ENCODE assay signal across 1 cellular context in genomic region chr19:43526884-43527859, GRCh38.
TF ChIP-seq lines count a peak whose summit lies in the region.

ETHE1 (minus strand) TSS chr19:43527201; CDS start chr19:43527177, 24 bp downstream.

TF ChIP-seq in K562, 482 proteins besides CTCF, POLR2A, EP300 and RAD21 (continued from another document and continues in another):
- no peak for TF ChIP-seq ZBTB40 (IDR thresholded peaks at IDR 0.05)
- no peak for TF ChIP-seq ZBTB40 (CRISPR knock-in tag; IDR thresholded peaks at IDR 0.05)
- TF ChIP-seq FOXP1 (CRISPR knock-in tag; IDR thresholded peaks at IDR 0.05), result peak; percentile 64; the same call in 1 of the 2 replicates
- no peak for TF ChIP-seq CBX5 (IDR thresholded peaks at IDR 0.05; ENCODE audit: borderline replicate concordance, low read depth)
- 0 out of 2 replicates have a peak, but pooled peaks have one; percentile 26 for TF ChIP-seq ZNF12 (CRISPR knock-in tag; IDR thresholded peaks at IDR 0.05)
- TF ChIP-seq FOS (IDR thresholded peaks at IDR 0.05; ENCODE audit: extremely low read depth, insufficient read length), result no peak
- no peak for TF ChIP-seq ZNF696 (CRISPR knock-in tag; conservative IDR thresholded peaks at IDR 0.05)
- TF ChIP-seq BACH1 (tag; IDR thresholded peaks at IDR 0.05), result no peak
- peak; percentile 48 for TF ChIP-seq POLR2B (IDR thresholded peaks at IDR 0.05; ENCODE audit: low read depth, partially characterized antibody)
- TF ChIP-seq, protein P1, sequence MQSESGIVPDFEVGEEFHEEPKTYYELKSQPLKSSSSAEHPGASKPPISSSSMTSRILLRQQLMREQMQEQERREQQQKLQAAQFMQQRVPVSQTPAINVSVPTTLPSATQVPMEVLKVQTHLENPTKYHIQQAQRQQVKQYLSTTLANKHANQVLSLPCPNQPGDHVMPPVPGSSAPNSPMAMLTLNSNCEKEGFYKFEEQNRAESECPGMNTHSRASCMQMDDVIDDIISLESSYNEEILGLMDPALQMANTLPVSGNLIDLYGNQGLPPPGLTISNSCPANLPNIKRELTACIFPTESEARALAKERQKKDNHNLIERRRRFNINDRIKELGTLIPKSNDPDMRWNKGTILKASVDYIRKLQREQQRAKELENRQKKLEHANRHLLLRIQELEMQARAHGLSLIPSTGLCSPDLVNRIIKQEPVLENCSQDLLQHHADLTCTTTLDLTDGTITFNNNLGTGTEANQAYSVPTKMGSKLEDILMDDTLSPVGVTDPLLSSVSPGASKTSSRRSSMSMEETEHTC (IDR thresholded peaks at IDR 0.05), result no peak
- 0 out of 2 replicates have a peak, but pooled peaks have one; percentile 67 for TF ChIP-seq ZBTB17 (CRISPR knock-in tag; IDR thresholded peaks at IDR 0.05)
- no peak for TF ChIP-seq NR1H2 (CRISPR knock-in tag; IDR thresholded peaks at IDR 0.05)
- no peak for TF ChIP-seq ZNF124 (CRISPR knock-in tag; IDR thresholded peaks at IDR 0.05)
- no peak for TF ChIP-seq KLF1 (tag; IDR thresholded peaks at IDR 0.05)
- TF ChIP-seq MAZ (CRISPR knock-in tag; conservative IDR thresholded peaks at IDR 0.05 in 1 of 2, IDR thresholded peaks at IDR 0.05 in 1 of 2), result peak; percentile 90 to 95
- TF ChIP-seq ZBED1 (IDR thresholded peaks at IDR 0.05), result no peak
- no peak for TF ChIP-seq NCOA1 (IDR thresholded peaks at IDR 0.05; ENCODE audit: low read depth)
- TF ChIP-seq TEAD2 (tag; IDR thresholded peaks at IDR 0.05), result no peak
- TF ChIP-seq TEAD4 (IDR thresholded peaks at IDR 0.05; ENCODE audit: low read length), result no peak
- TF ChIP-seq TEAD4 (CRISPR knock-in tag; IDR thresholded peaks at IDR 0.05; ENCODE audit: borderline replicate concordance), result no peak
- TF ChIP-seq ATF7 (IDR thresholded peaks at IDR 0.05), result 0 out of 2 replicates have a peak, but pooled peaks have one; percentile 28
- peak; percentile 81 for TF ChIP-seq NEUROD1 (IDR thresholded peaks at IDR 0.05; ENCODE audit: borderline replicate concordance, low read depth, low read length, partially characterized antibody)
- TF ChIP-seq ZNF354B (CRISPR knock-in tag; IDR thresholded peaks at IDR 0.05), result no peak
- peak; percentile 77 for TF ChIP-seq EGR1 (conservative IDR thresholded peaks at IDR 0.05)
- no peak for TF ChIP-seq SPI1 (IDR thresholded peaks at IDR 0.05; ENCODE audit: borderline replicate concordance, low read depth, low read length)
- TF ChIP-seq SIN3A (IDR thresholded peaks at IDR 0.05; ENCODE audit: borderline replicate concordance in 2 of 2, control insufficient read depth in 1 of 2, low read depth in 2 of 2, low read length in 2 of 2), result 0 out of 4 replicates have a peak, but pooled peaks of 1 of the 2 experiments have one; percentile 50
- no peak for TF ChIP-seq KHSRP (IDR thresholded peaks at IDR 0.05)
- TF ChIP-seq SAP30 (IDR thresholded peaks at IDR 0.05; ENCODE audit: borderline replicate concordance, insufficient read depth, low read depth, low read length, poor library complexity, severe bottlenecking), result peak; percentile 37
- TF ChIP-seq PTTG1 (tag; IDR thresholded peaks at IDR 0.05; ENCODE audit: low read depth), result no peak
- no peak for TF ChIP-seq ZNF408 (CRISPR knock-in tag; IDR thresholded peaks at IDR 0.05; ENCODE audit: low read depth)
- TF ChIP-seq CXXC5 (CRISPR knock-in tag; IDR thresholded peaks at IDR 0.05), result peak; percentile 62
- TF ChIP-seq ZNF584 (CRISPR knock-in tag; IDR thresholded peaks at IDR 0.05; ENCODE audit: low read depth), result no peak
- TF ChIP-seq ETS2 (tag; IDR thresholded peaks at IDR 0.05; ENCODE audit: borderline replicate concordance, poor library complexity, severe bottlenecking), result no peak
- peak; percentile 84; the same call in 1 of the 2 replicates for TF ChIP-seq PHF8 (IDR thresholded peaks at IDR 0.05; ENCODE audit: borderline replicate concordance, low read length)
- TF ChIP-seq RBFOX2 (IDR thresholded peaks at IDR 0.05; ENCODE audit: low read depth, low read length), result peak; percentile 86
- no peak for TF ChIP-seq U2AF2 (optimal IDR thresholded peaks at IDR 0.05; ENCODE audit: low read depth, low read length)
- TF ChIP-seq SIX5 (IDR thresholded peaks at IDR 0.05; ENCODE audit: borderline replicate concordance in 1 of 2, insufficient read depth in 1 of 2, low read depth in 1 of 2, low read length in 2 of 2), result no peak
- no peak for TF ChIP-seq ELK3 (CRISPR knock-in tag; IDR thresholded peaks at IDR 0.05)
- TF ChIP-seq, protein P2, sequence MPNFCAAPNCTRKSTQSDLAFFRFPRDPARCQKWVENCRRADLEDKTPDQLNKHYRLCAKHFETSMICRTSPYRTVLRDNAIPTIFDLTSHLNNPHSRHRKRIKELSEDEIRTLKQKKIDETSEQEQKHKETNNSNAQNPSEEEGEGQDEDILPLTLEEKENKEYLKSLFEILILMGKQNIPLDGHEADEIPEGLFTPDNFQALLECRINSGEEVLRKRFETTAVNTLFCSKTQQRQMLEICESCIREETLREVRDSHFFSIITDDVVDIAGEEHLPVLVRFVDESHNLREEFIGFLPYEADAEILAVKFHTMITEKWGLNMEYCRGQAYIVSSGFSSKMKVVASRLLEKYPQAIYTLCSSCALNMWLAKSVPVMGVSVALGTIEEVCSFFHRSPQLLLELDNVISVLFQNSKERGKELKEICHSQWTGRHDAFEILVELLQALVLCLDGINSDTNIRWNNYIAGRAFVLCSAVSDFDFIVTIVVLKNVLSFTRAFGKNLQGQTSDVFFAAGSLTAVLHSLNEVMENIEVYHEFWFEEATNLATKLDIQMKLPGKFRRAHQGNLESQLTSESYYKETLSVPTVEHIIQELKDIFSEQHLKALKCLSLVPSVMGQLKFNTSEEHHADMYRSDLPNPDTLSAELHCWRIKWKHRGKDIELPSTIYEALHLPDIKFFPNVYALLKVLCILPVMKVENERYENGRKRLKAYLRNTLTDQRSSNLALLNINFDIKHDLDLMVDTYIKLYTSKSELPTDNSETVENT (CRISPR knock-in tag; IDR thresholded peaks at IDR 0.05), result no peak
- TF ChIP-seq KDM2B (CRISPR knock-in tag; IDR thresholded peaks at IDR 0.05), result 0 out of 2 replicates have a peak, but pooled peaks have one; percentile 77
- TF ChIP-seq ZEB2 (IDR thresholded peaks at IDR 0.05), result no peak
- TF ChIP-seq HNRNPLL (IDR thresholded peaks at IDR 0.05; ENCODE audit: low read depth, low read length, poor library complexity, severe bottlenecking), result peak; percentile 67
- peak; percentile 93 for TF ChIP-seq POLR2G (IDR thresholded peaks at IDR 0.05; ENCODE audit: low read depth, low read length)
- TF ChIP-seq PPARD (CRISPR knock-in tag; IDR thresholded peaks at IDR 0.05), result no peak
- no peak for TF ChIP-seq SRSF1 (IDR thresholded peaks at IDR 0.05; ENCODE audit: low read depth, low read length)
- no peak for TF ChIP-seq NCOA6 (IDR thresholded peaks at IDR 0.05)
- TF ChIP-seq KDM5B (IDR thresholded peaks at IDR 0.05; ENCODE audit: insufficient replicate concordance, low read depth, low read length), result peak; percentile 86
- TF ChIP-seq MTA3 (IDR thresholded peaks at IDR 0.05; ENCODE audit: borderline replicate concordance), result no peak
- TF ChIP-seq IRF2 (CRISPR knock-in tag; IDR thresholded peaks at IDR 0.05), result no peak
- no peak for TF ChIP-seq OTX1 (CRISPR knock-in tag; IDR thresholded peaks at IDR 0.05)
- TF ChIP-seq, protein P3, sequence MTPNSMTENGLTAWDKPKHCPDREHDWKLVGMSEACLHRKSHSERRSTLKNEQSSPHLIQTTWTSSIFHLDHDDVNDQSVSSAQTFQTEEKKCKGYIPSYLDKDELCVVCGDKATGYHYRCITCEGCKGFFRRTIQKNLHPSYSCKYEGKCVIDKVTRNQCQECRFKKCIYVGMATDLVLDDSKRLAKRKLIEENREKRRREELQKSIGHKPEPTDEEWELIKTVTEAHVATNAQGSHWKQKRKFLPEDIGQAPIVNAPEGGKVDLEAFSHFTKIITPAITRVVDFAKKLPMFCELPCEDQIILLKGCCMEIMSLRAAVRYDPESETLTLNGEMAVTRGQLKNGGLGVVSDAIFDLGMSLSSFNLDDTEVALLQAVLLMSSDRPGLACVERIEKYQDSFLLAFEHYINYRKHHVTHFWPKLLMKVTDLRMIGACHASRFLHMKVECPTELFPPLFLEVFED (CRISPR knock-in tag; conservative IDR thresholded peaks at IDR 0.05), result no peak
- no peak for TF ChIP-seq SRSF7 (optimal IDR thresholded peaks at IDR 0.05; ENCODE audit: low read depth, low read length)
- TF ChIP-seq RNF2 (IDR thresholded peaks at IDR 0.05), result 0 out of 2 replicates have a peak, but pooled peaks have one; percentile 26
- TF ChIP-seq CEBPZ (IDR thresholded peaks at IDR 0.05; ENCODE audit: borderline replicate concordance, low read depth, low read length), result no peak
- no peak for TF ChIP-seq ZBTB8A (IDR thresholded peaks at IDR 0.05; ENCODE audit: partially characterized antibody)
